ENCODE assay signal across 14 cellular contexts in the genomic region with DNA sequence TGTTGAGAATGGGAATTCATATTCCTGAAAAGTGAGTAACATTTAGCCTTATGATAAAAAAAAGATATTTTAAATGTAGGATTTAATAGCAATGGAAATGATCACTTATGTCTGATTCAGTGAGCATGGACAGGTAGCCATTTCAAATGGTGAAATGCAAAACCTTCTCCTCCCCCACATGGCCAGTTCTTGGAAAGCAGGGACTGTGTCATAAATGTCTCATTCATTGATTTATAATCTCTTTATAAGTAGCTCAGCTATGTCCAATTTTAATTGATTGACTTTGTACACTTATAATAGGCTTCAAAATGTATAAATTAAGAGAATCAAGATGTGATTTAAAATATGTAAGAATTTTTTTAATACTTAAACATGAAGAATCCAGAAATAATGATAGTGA. TPM values are rescaled to one million over a fixed set of nuclear protein-coding genes. Genes with fewer than 3 reads are reported as not detected.
DNase-seq lines count a peak whose midpoint lies in the region; FAIRE-seq lines count a peak whose summit lies in the region.
"Had no signal": no experiment of that assay in that cellular context is flagged by ENCODE, and none has a peak within 500 bp of the region (broad histone marks: within the 10 kb centered on the region; RNA-seq: fewer than 3 reads in every experiment).

No MANE protein-coding gene starts in this region.

- H3K27me3 Mint-ChIP-seq in activated naive CD4-positive, alpha-beta T cell treated with anti-CD3 and anti-CD28 coated beads, Interleukin-2, amount 50 U/mL, for 24 hours = no peaks in the 10 kb centered on the region
- H3K27me3 Mint-ChIP-seq in activated CD4-positive, alpha-beta T cell treated with anti-CD3 and anti-CD28 coated beads, Interleukin-2, amount 10 ng/mL, durations not matched to agents 7 days and 5 days = no peaks in the 10 kb centered on the region
- H3K27me3 Mint-ChIP-seq: B cell; CD4-positive, alpha-beta T cell had no signal

- CTCF ChIA-PET in activated CD4-positive, alpha-beta T cell treated with anti-CD3 and anti-CD28 coated beads, Interleukin-2, amount 10 ng/mL, durations not matched to agents 7 days and 5 days (lab: Charles Lee) = interaction anchor here (0.9 kb wide), 1 partner anchor 24 kb away, joined by 3 read pairs; the partner anchor contains the start of gene SCFD1

- H3K9me3 Mint-ChIP-seq in activated naive CD4-positive, alpha-beta T cell treated with anti-CD3 and anti-CD28 coated beads, Interleukin-2, amount 50 U/mL, for 24 hours = no peaks in the 10 kb centered on the region
- no peaks in the 10 kb centered on the region for H3K9me3 Mint-ChIP-seq in activated CD4-positive, alpha-beta T cell treated with anti-CD3 and anti-CD28 coated beads, Interleukin-2, amount 10 ng/mL, durations not matched to agents 7 days and 5 days
- H3K9me3 Mint-ChIP-seq: CD4-positive, alpha-beta T cell had no signal

- POLR2A ChIA-PET in activated CD4-positive, alpha-beta T cell treated with anti-CD3 and anti-CD28 coated beads, Interleukin-2, amount 10 ng/mL, durations not matched to agents 7 days and 5 days (lab: Charles Lee) = no interaction called here

- no peak overlapping the region for H3K4me3 Mint-ChIP-seq in activated naive CD4-positive, alpha-beta T cell treated with anti-CD3 and anti-CD28 coated beads, Interleukin-2, amount 50 U/mL, for 24 hours
- no peak overlapping the region for H3K4me3 Mint-ChIP-seq in activated CD4-positive, alpha-beta T cell treated with anti-CD3 and anti-CD28 coated beads, Interleukin-2, amount 10 ng/mL, durations not matched to agents 7 days and 5 days
- H3K4me3 Mint-ChIP-seq: B cell; CD4-positive, alpha-beta T cell had no signal

- peaks cover 7% of the 10 kb centered on the region for H3K36me3 Mint-ChIP-seq in activated naive CD4-positive, alpha-beta T cell treated with anti-CD3 and anti-CD28 coated beads, Interleukin-2, amount 50 U/mL, for 24 hours
- peaks cover 31% of the 10 kb centered on the region for H3K36me3 Mint-ChIP-seq in activated CD4-positive, alpha-beta T cell treated with anti-CD3 and anti-CD28 coated beads, Interleukin-2, amount 10 ng/mL, durations not matched to agents 7 days and 5 days (ENCODE audit: low read depth)

- H3K4me1 Mint-ChIP-seq in activated naive CD4-positive, alpha-beta T cell treated with anti-CD3 and anti-CD28 coated beads, Interleukin-2, amount 50 U/mL, for 24 hours = no peaks in the 10 kb centered on the region
- no peaks in the 10 kb centered on the region for H3K4me1 Mint-ChIP-seq in activated CD4-positive, alpha-beta T cell treated with anti-CD3 and anti-CD28 coated beads, Interleukin-2, amount 10 ng/mL, durations not matched to agents 7 days and 5 days
- H3K4me1 Mint-ChIP-seq: B cell had no signal

- H3K27ac Mint-ChIP-seq in activated naive CD4-positive, alpha-beta T cell treated with anti-CD3 and anti-CD28 coated beads, Interleukin-2, amount 50 U/mL, for 24 hours = peak overlapping the region; percentile 51
- no peak overlapping the region for H3K27ac Mint-ChIP-seq in activated CD4-positive, alpha-beta T cell treated with anti-CD3 and anti-CD28 coated beads, Interleukin-2, amount 10 ng/mL, durations not matched to agents 7 days and 5 days
- H3K27ac Mint-ChIP-seq: B cell; CD4-positive, alpha-beta T cell had no signal

- FAIRE-seq in TTC549 (lab: Jason Lieb, UNC) = peak; percentile 41
- peak; percentile 51 for FAIRE-seq in colon (lab: Jason Lieb, UNC)
- FAIRE-seq: GM18507 had no signal

- no peak for DNase-seq in activated naive CD4-positive, alpha-beta T cell (lab: John Stamatoyannopoulos, UW)
- DNase-seq in NCI-H2227 treated with DMSO at 0.1 percent for 48 hours (lab: John Stamatoyannopoulos, UW) (no peak), hepatic stellate cell (ENCODE audit: low spot score) (no peak)
- DNase-seq in activated CD4-positive, alpha-beta T cell treated with anti-CD3 and anti-CD28 coated beads, Interleukin-2, amount 10 ng/mL, durations not matched to agents 7 days and 5 days = no peak
- DNase-seq: C1 segment of cervical spinal cord; Calu3; CD4-positive, alpha-beta T cell; DMS 273 treated with DMSO at 0.1 percent for 48 hours; HCEC 1CT had no signal

RNA-seq across cellular contexts. Expression of gene SCFD1, which starts 24.6 kb away (rescaled TPM):
- 10 to 100 TPM; 59.2 to 61.7 TPM for total RNA-seq in activated CD4-positive, alpha-beta T cell treated with anti-CD3 and anti-CD28 coated beads, Interleukin-2, amount 10 ng/mL, durations not matched to agents 7 days and 5 days

RNA-seq across cellular contexts. Expression of gene G2E3, which starts 38.5 kb away (rescaled TPM):
- total RNA-seq in activated CD4-positive, alpha-beta T cell treated with anti-CD3 and anti-CD28 coated beads, Interleukin-2, amount 10 ng/mL, durations not matched to agents 7 days and 5 days = 10 to 100 TPM; 33.6 to 39.2 TPM
